1 cellular context compared by ENCODE assay signal in the genomic region with DNA sequence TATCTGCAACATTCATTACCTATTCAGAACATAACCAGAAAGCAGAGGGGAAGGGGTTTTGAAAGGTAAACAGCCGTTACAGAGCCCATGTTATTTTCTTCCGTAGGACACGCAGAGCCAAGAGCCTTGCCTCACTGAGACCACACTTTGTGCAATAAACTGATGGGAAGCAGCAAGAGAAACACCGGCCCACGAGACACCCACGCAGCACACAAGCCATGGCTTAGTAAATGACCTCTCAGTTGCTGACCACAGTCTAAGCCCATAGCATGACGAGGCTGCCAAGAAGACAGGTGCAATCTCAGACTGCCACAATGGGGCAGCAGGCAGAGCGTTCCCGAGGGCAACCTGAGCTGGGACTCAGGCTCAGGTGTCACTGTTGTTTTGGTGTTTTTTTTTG.
TF ChIP-seq lines count a peak whose summit lies in the region.

No MANE protein-coding gene starts in this region.

TF ChIP-seq in HepG2, 621 proteins besides CTCF, POLR2A, EP300 and RAD21 (continued from another document):
- TF ChIP-seq, protein P1, sequence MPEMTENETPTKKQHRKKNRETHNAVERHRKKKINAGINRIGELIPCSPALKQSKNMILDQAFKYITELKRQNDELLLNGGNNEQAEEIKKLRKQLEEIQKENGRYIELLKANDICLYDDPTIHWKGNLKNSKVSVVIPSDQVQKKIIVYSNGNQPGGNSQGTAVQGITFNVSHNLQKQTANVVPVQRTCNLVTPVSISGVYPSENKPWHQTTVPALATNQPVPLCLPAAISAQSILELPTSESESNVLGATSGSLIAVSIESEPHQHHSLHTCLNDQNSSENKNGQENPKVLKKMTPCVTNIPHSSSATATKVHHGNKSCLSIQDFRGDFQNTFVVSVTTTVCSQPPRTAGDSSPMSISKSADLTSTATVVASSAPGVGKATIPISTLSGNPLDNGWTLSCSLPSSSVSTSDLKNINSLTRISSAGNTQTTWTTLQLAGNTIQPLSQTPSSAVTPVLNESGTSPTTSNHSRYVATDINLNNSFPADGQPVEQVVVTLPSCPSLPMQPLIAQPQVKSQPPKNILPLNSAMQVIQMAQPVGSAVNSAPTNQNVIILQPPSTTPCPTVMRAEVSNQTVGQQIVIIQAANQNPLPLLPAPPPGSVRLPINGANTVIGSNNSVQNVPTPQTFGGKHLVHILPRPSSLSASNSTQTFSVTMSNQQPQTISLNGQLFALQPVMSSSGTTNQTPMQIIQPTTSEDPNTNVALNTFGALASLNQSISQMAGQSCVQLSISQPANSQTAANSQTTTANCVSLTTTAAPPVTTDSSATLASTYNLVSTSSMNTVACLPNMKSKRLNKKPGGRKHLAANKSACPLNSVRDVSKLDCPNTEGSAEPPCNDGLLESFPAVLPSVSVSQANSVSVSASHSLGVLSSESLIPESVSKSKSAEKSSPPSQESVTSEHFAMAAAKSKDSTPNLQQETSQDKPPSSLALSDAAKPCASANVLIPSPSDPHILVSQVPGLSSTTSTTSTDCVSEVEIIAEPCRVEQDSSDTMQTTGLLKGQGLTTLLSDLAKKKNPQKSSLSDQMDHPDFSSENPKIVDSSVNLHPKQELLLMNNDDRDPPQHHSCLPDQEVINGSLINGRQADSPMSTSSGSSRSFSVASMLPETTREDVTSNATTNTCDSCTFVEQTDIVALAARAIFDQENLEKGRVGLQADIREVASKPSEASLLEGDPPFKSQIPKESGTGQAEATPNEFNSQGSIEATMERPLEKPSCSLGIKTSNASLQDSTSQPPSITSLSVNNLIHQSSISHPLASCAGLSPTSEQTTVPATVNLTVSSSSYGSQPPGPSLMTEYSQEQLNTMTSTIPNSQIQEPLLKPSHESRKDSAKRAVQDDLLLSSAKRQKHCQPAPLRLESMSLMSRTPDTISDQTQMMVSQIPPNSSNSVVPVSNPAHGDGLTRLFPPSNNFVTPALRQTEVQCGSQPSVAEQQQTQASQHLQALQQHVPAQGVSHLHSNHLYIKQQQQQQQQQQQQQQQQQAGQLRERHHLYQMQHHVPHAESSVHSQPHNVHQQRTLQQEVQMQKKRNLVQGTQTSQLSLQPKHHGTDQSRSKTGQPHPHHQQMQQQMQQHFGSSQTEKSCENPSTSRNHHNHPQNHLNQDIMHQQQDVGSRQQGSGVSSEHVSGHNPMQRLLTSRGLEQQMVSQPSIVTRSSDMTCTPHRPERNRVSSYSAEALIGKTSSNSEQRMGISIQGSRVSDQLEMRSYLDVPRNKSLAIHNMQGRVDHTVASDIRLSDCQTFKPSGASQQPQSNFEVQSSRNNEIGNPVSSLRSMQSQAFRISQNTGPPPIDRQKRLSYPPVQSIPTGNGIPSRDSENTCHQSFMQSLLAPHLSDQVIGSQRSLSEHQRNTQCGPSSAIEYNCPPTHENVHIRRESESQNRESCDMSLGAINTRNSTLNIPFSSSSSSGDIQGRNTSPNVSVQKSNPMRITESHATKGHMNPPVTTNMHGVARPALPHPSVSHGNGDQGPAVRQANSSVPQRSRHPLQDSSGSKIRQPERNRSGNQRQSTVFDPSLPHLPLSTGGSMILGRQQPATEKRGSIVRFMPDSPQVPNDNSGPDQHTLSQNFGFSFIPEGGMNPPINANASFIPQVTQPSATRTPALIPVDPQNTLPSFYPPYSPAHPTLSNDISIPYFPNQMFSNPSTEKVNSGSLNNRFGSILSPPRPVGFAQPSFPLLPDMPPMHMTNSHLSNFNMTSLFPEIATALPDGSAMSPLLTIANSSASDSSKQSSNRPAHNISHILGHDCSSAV (CRISPR knock-in tag; IDR thresholded peaks at IDR 0.05; ENCODE audit: borderline replicate concordance), result no peak
- no peak for TF ChIP-seq ZNF724P (CRISPR knock-in tag; IDR thresholded peaks at IDR 0.05; ENCODE audit: borderline replicate concordance)
- TF ChIP-seq, protein P2, sequence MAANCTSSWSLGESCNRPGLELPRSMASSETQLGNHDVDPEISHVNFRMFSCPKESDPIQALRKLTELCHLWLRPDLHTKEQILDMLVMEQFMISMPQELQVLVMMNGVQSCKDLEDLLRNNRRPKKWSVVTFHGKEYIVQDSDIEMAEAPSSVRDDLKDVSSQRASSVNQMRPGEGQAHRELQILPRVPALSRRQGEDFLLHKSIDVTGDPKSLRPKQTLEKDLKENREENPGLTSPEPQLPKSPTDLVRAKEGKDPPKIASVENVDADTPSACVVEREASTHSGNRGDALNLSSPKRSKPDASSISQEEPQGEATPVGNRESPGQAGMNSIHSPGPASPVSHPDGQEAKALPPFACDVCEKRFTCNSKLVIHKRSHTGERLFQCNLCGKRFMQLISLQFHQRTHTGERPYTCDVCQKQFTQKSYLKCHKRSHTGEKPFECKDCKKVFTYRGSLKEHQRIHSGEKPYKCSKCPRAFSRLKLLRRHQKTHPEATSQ (CRISPR knock-in tag; IDR thresholded peaks at IDR 0.05; ENCODE audit: borderline replicate concordance), result no peak
